ENCODE assay signal across 1 cellular context in genomic region chr11:36155770-36156485, GRCh38.
TF ChIP-seq lines count a peak whose summit lies in the region.

No MANE protein-coding gene starts in this region.

TF ChIP-seq in A549, 52 proteins besides CTCF, POLR2A, EP300 and RAD21 (continued from another document):
- TF ChIP-seq HMGXB4 (CRISPR knock-in tag; IDR thresholded peaks at IDR 0.05; ENCODE audit: borderline replicate concordance) (no peak), FOSB (CRISPR knock-in tag; IDR thresholded peaks at IDR 0.05) (no peak), RCOR1 (IDR thresholded peaks at IDR 0.05; ENCODE audit: low read depth, low read length) (no peak), BCL3 (IDR thresholded peaks at IDR 0.05) (no peak), KDM1A (IDR thresholded peaks at IDR 0.05; ENCODE audit: low read depth) (no peak), JUNB (IDR thresholded peaks at IDR 0.05) (no peak), EHMT2 (IDR thresholded peaks at IDR 0.05; ENCODE audit: low read depth) (no peak), ZC3H11A (IDR thresholded peaks at IDR 0.05) (no peak), PBX3 (IDR thresholded peaks at IDR 0.05) (no peak), HOXB5 (CRISPR knock-in tag; IDR thresholded peaks at IDR 0.05) (no peak)
TF ChIP-seq in A549: peak in this region for 0.
